In the genomic region with DNA sequence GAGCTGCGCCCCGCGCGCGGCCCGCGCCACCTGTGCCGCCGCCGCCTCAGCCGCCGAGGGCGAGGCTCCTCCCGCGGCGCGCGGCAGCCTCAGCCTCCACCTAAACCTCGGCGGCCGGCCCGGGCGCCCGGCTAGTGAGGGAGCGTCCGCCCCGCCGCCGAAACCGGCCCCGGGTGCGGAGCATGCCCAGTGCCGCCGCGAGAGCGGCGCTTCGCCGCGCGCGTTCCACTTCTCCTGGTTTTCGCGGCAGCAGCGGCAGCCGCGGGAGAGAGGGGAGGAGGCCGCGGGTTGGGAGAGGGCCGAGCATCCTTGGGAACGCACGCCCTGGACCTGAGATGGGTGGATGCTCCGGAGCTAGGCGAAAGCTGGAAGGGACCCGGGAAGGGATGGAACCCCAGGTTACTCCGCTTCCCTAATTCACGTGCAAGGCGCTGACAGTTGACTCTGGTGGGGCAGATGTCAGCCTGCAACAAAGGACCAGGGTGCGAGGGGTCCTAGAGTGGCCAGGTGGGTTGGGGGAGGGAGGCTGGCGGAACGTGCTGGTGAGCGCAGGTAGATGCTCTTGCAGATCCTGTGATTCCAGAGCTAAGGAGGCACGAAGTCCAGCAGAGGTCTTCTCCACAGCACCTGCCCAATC, we compare ENCODE assay signal across 8 cellular contexts. TPM values are rescaled to one million over a fixed set of nuclear protein-coding genes. Genes with fewer than 3 reads are reported as not detected.
DNase-seq lines count a peak whose midpoint lies in the region; ATAC-seq, FAIRE-seq and TF ChIP-seq lines count a peak whose summit lies in the region.

A gene with protein sequence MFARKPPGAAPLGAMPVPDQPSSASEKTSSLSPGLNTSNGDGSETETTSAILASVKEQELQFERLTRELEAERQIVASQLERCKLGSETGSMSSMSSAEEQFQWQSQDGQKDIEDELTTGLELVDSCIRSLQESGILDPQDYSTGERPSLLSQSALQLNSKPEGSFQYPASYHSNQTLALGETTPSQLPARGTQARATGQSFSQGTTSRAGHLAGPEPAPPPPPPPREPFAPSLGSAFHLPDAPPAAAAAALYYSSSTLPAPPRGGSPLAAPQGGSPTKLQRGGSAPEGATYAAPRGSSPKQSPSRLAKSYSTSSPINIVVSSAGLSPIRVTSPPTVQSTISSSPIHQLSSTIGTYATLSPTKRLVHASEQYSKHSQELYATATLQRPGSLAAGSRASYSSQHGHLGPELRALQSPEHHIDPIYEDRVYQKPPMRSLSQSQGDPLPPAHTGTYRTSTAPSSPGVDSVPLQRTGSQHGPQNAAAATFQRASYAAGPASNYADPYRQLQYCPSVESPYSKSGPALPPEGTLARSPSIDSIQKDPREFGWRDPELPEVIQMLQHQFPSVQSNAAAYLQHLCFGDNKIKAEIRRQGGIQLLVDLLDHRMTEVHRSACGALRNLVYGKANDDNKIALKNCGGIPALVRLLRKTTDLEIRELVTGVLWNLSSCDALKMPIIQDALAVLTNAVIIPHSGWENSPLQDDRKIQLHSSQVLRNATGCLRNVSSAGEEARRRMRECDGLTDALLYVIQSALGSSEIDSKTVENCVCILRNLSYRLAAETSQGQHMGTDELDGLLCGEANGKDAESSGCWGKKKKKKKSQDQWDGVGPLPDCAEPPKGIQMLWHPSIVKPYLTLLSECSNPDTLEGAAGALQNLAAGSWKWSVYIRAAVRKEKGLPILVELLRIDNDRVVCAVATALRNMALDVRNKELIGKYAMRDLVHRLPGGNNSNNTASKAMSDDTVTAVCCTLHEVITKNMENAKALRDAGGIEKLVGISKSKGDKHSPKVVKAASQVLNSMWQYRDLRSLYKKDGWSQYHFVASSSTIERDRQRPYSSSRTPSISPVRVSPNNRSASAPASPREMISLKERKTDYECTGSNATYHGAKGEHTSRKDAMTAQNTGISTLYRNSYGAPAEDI (N-terminal part only) (minus strand): TSS at position 177 of the 637 bp plus-strand sequence. CDS start 593 bp downstream, outside the sequence.

- CTCF ChIA-PET in A673 (lab: Charles Lee): no interaction called here

- TF ChIP-seq CTCF in A673 (conservative IDR thresholded peaks at IDR 0.05; ENCODE audit: low read depth, low read length): no peak

- H3K4me3 ChIP-seq in A673 (ENCODE audit: low read depth, low read length, poor library complexity, severe bottlenecking) (no peak within 1 kb of the TSS), duodenal mucosa (ENCODE audit: low read depth in 1 of 2, low read length in 2 of 2) (peak within 1 kb of the TSS; percentile 4 to 29)

- H3K4me1 ChIP-seq in A673 (ENCODE audit: insufficient read depth, low read length, poor library complexity, severe bottlenecking) (no peaks in the 10 kb centered on the region), duodenal mucosa (ENCODE audit: control insufficient read depth in 1 of 2, insufficient read depth in 2 of 2, low read length in 2 of 2) (no peaks in the 10 kb centered on the region)

- POLR2A ChIA-PET in A673 (lab: Charles Lee; ENCODE audit: low non-redundant PET): no interaction called here

- peak; percentile 40 for ATAC-seq in GM19397 (IDR thresholded peaks at IDR 0.05; ENCODE audit: unreplicated experiment)

- FAIRE-seq in RCC 7860 (lab: Jason Lieb, UNC): no peak

- peaks cover 37% of the 10 kb centered on the region for H3K27me3 ChIP-seq in A673 (replicated peaks; ENCODE audit: insufficient read depth, low read depth, low read length, poor library complexity)
- H3K27me3 ChIP-seq in duodenal mucosa (ENCODE audit: control insufficient read depth in 1 of 2, insufficient read depth in 2 of 2, low read length in 2 of 2): peaks cover 17 to 25% of the 10 kb centered on the region in 2 donors

- BruUV-seq in A673 (replicated peaks; lab: Mats Ljungman, UMichigan): no TSS peak

- no peak within 1 kb of the TSS for H3K9ac ChIP-seq in duodenal mucosa (ENCODE audit: low read depth in 1 of 2, low read length in 2 of 2)

- H3K36me3 ChIP-seq in A673 (ENCODE audit: insufficient read depth, low read length, poor library complexity, severe bottlenecking) (no peaks in the 10 kb centered on the region), duodenal mucosa (ENCODE audit: control insufficient read depth in 1 of 2, insufficient read depth in 2 of 2, low read length in 2 of 2) (no peaks in the 10 kb centered on the region)

- no peak within 1 kb of the TSS for H3K27ac ChIP-seq in A673 (ENCODE audit: low read depth, low read length, poor library complexity, severe bottlenecking)
- no peak within 1 kb of the TSS for H3K27ac ChIP-seq in duodenal mucosa (ENCODE audit: low read depth, low read length)

- H3K9me3 ChIP-seq in A673 (ENCODE audit: low read depth, low read length, poor library complexity, severe bottlenecking) (no peaks in the 10 kb centered on the region), duodenal mucosa (ENCODE audit: control insufficient read depth in 1 of 2, low read length in 2 of 2) (no peaks in the 10 kb centered on the region)

- intact Hi-C loops in A673 (cut with micrococcal nuclease; ENCODE audit: unreplicated experiment): no loop called here

- DNase-seq in A673 (ENCODE audit: low spot score) (peak; percentile 39), NCI-H510A treated with DMSO at 0.1 percent for 48 hours (lab: John Stamatoyannopoulos, UW) (peak; percentile 57), middle frontal gyrus (ENCODE audit: extremely low spot score, low spot score) (peak; percentile 69), A172 (ENCODE audit: low spot score) (no peak), RCC 7860 (ENCODE audit: low spot score) (no peak)
- no peak for DNase-seq in stimulated activated CD4-positive, alpha-beta T cell treated with anti-CD3 and anti-CD28 coated beads, Interleukin-4, amount 100 ng/mL, for 24 hours

RNA-seq across cellular contexts. Expression of the gene that starts here (rescaled TPM):
- not detected in 2 replicates for total RNA-seq in A673 (2021)
- total RNA-seq in A172 (2014; rRNA removed; shearing (Covaris generic)): not detected in 2 replicates

Comparison
In these comparisons a context has a peak if more than half of its experiments do, and no peak if none do; other contexts are left out.
1. Peak in DNase-seq in A673; RNA of the gene not detected or under 1 TPM.
2. DNase-seq: peak in NCI-H510A treated with DMSO at 0.1 percent for 48 hours (single experiment) and middle frontal gyrus (single experiment); none in A172 (single experiment), stimulated activated CD4-positive, alpha-beta T cell treated with anti-CD3 and anti-CD28 coated beads, Interleukin-4, amount 100 ng/mL, for 24 hours (single experiment) and RCC 7860 (single experiment).